ENCODE assay signal across 1 cellular context in the genomic region with DNA sequence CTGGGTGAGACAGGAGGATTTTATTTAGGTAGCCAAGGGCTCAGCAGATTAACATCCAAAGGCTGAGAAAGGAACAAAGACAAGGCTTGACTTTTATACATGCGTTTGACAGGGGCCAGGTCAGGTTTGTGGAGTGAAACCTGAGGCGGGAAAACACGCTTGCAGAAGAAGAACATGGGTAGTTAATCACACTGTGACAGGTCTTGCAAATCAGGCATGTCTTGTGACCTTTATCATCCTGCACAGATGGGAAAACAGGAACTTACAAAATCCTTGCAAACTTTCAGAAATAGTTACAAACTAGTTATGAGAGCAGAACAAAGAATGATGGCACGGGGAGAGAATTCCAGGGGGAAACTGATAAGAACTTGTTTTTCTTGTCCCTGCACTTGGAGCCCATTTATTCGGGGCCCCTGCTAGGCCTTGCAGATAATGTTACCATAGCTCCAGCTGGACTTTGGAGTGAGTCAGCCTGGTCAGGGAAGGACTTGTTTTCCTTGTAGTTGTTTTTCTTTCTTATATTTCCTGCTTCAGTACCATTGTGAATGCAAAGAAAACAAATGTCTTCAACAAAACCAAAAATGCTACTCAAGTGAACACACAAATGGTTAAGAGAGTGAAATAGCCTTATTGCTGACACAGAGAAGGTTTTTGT.
TF ChIP-seq lines count a peak whose summit lies in the region.

No MANE protein-coding gene starts in this region.

TF ChIP-seq in HepG2, 621 proteins besides CTCF, POLR2A, EP300 and RAD21 (continued from another document and continues in another):
- TF ChIP-seq MLLT10 (CRISPR knock-in tag; IDR thresholded peaks at IDR 0.05) (no peak), MBNL3 (CRISPR knock-in tag; conservative IDR thresholded peaks at IDR 0.05) (no peak), ZNF260 (CRISPR knock-in tag; IDR thresholded peaks at IDR 0.05; ENCODE audit: borderline replicate concordance, low read depth) (no peak), ZNF292 (CRISPR knock-in tag; IDR thresholded peaks at IDR 0.05; ENCODE audit: borderline replicate concordance, low read depth) (no peak), ZNF496 (CRISPR knock-in tag; IDR thresholded peaks at IDR 0.05; ENCODE audit: insufficient replicate concordance) (no peak), PBX2 (CRISPR knock-in tag; IDR thresholded peaks at IDR 0.05) (peak; percentile 63; the same call in 1 of the 2 replicates), NR3C1 (CRISPR knock-in tag; IDR thresholded peaks at IDR 0.05) (no peak), ZNF777 (CRISPR knock-in tag; IDR thresholded peaks at IDR 0.05) (no peak), AFF4 (CRISPR knock-in tag; IDR thresholded peaks at IDR 0.05) (no peak), ZFP36 (IDR thresholded peaks at IDR 0.05; ENCODE audit: borderline replicate concordance, low read depth, low read length, partially characterized antibody) (no peak), CEBPB (IDR thresholded peaks at IDR 0.05; ENCODE audit: borderline replicate concordance, low read depth, low read length) (no peak; the same call in 1 of the 2 replicates), ZNF589 (CRISPR knock-in tag; conservative IDR thresholded peaks at IDR 0.05) (no peak), FOXM1 (CRISPR knock-in tag; IDR thresholded peaks at IDR 0.05) (no peak), GTF3A (CRISPR knock-in tag; conservative IDR thresholded peaks at IDR 0.05) (no peak), ELF1 (CRISPR knock-in tag; IDR thresholded peaks at IDR 0.05) (no peak), CC2D1A (CRISPR knock-in tag; IDR thresholded peaks at IDR 0.05) (no peak), SOX6 (IDR thresholded peaks at IDR 0.05) (no peak), SOX6 (CRISPR knock-in tag; IDR thresholded peaks at IDR 0.05) (peak; percentile 94), RBM39 (IDR thresholded peaks at IDR 0.05; ENCODE audit: low read depth, low read length, poor library complexity, severe bottlenecking) (no peak), HMGXB3 (CRISPR knock-in tag; IDR thresholded peaks at IDR 0.05; ENCODE audit: borderline replicate concordance) (no peak), ZNF609 (CRISPR knock-in tag; IDR thresholded peaks at IDR 0.05; ENCODE audit: borderline replicate concordance) (no peak), FOSL1 (CRISPR knock-in tag; IDR thresholded peaks at IDR 0.05; ENCODE audit: borderline replicate concordance) (no peak), SRSF1 (optimal IDR thresholded peaks at IDR 0.05; ENCODE audit: low read depth, low read length) (no peak), ZFP36L1 (CRISPR knock-in tag; IDR thresholded peaks at IDR 0.05) (no peak), CREB1 (IDR thresholded peaks at IDR 0.05) (no peak), CREB1 (CRISPR knock-in tag; IDR thresholded peaks at IDR 0.05) (peak; percentile 26; the same call in 1 of the 2 replicates), NR2F6 (IDR thresholded peaks at IDR 0.05) (peak; percentile 80), NR2F6 (CRISPR knock-in tag; IDR thresholded peaks at IDR 0.05) (peak; percentile 54; the same call in 1 of the 2 replicates), JARID2 (CRISPR knock-in tag; IDR thresholded peaks at IDR 0.05; ENCODE audit: insufficient replicate concordance) (no peak), ETV5 (CRISPR knock-in tag; IDR thresholded peaks at IDR 0.05; ENCODE audit: borderline replicate concordance) (peak; percentile 86)
- TF ChIP-seq, protein P1, sequence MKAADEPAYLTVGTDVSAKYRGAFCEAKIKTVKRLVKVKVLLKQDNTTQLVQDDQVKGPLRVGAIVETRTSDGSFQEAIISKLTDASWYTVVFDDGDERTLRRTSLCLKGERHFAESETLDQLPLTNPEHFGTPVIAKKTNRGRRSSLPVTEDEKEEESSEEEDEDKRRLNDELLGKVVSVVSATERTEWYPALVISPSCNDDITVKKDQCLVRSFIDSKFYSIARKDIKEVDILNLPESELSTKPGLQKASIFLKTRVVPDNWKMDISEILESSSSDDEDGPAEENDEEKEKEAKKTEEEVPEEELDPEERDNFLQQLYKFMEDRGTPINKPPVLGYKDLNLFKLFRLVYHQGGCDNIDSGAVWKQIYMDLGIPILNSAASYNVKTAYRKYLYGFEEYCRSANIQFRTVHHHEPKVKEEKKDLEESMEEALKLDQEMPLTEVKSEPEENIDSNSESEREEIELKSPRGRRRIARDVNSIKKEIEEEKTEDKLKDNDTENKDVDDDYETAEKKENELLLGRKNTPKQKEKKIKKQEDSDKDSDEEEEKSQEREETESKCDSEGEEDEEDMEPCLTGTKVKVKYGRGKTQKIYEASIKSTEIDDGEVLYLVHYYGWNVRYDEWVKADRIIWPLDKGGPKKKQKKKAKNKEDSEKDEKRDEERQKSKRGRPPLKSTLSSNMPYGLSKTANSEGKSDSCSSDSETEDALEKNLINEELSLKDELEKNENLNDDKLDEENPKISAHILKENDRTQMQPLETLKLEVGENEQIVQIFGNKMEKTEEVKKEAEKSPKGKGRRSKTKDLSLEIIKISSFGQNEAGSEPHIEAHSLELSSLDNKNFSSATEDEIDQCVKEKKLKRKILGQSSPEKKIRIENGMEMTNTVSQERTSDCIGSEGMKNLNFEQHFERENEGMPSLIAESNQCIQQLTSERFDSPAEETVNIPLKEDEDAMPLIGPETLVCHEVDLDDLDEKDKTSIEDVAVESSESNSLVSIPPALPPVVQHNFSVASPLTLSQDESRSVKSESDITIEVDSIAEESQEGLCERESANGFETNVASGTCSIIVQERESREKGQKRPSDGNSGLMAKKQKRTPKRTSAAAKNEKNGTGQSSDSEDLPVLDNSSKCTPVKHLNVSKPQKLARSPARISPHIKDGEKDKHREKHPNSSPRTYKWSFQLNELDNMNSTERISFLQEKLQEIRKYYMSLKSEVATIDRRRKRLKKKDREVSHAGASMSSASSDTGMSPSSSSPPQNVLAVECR (CRISPR knock-in tag; IDR thresholded peaks at IDR 0.05; ENCODE audit: borderline replicate concordance), result no peak; the same call in 1 of the 2 replicates
- TF ChIP-seq, protein P2, sequence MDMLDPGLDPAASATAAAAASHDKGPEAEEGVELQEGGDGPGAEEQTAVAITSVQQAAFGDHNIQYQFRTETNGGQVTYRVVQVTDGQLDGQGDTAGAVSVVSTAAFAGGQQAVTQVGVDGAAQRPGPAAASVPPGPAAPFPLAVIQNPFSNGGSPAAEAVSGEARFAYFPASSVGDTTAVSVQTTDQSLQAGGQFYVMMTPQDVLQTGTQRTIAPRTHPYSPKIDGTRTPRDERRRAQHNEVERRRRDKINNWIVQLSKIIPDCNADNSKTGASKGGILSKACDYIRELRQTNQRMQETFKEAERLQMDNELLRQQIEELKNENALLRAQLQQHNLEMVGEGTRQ (IDR thresholded peaks at IDR 0.05; ENCODE audit: low read depth, low read length), result no peak
- TF ChIP-seq, protein P2 (CRISPR knock-in tag; IDR thresholded peaks at IDR 0.05; ENCODE audit: borderline replicate concordance), result no peak
- TF ChIP-seq, protein P3, sequence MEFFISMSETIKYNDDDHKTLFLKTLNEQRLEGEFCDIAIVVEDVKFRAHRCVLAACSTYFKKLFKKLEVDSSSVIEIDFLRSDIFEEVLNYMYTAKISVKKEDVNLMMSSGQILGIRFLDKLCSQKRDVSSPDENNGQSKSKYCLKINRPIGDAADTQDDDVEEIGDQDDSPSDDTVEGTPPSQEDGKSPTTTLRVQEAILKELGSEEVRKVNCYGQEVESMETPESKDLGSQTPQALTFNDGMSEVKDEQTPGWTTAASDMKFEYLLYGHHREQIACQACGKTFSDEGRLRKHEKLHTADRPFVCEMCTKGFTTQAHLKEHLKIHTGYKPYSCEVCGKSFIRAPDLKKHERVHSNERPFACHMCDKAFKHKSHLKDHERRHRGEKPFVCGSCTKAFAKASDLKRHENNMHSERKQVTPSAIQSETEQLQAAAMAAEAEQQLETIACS (CRISPR knock-in tag; IDR thresholded peaks at IDR 0.05), result no peak
